In the genomic region with DNA sequence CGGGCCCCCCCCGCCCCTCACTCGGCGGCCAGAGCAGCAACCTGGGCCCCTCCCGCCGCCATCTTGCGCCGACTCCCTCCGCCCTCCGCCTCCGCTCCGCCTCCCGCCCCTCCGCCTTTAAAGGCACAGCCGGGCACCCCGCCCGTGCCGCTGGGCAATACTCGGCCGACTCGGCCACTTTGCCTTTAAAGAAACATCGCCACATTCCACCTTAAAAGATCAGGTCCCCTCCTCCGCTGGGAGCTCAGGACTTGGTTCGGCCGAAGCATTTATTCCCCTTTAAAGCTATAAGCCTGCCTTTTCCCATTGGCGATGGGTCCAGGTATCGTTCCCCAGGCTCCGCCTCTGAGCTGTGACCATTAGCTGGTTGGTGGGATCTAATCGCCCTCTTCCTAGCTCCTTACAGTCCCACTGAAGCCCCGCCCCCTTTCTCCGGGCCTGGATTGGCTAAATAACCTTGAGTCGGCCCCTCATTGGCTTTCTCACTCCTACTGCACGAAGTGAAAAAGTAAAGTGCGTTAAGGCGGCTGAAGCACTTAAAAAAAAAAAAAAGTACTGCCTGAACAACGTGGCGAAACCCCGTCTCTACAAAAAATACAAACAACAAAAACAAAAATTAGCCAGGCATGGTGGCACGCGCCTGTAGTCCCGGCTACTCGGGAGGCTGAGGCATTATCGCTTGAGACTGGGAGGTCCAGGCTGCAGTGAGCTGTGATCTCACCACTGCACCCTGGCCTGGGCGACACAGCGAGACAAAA, we compare ENCODE assay signal across 8 cellular contexts.
DNase-seq lines count a peak whose midpoint lies in the region; ATAC-seq and TF ChIP-seq lines count a peak whose summit lies in the region.

A gene with protein sequence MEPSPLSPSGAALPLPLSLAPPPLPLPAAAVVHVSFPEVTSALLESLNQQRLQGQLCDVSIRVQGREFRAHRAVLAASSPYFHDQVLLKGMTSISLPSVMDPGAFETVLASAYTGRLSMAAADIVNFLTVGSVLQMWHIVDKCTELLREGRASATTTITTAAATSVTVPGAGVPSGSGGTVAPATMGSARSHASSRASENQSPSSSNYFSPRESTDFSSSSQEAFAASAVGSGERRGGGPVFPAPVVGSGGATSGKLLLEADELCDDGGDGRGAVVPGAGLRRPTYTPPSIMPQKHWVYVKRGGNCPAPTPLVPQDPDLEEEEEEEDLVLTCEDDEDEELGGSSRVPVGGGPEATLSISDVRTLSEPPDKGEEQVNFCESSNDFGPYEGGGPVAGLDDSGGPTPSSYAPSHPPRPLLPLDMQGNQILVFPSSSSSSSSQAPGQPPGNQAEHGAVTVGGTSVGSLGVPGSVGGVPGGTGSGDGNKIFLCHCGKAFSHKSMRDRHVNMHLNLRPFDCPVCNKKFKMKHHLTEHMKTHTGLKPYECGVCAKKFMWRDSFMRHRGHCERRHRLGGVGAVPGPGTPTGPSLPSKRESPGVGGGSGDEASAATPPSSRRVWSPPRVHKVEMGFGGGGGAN (minus strand): TSS at position 77 of the 758 bp plus-strand sequence. CDS start 828 bp downstream, outside the sequence.

- no peaks in the 10 kb centered on the region for H3K9me2 ChIP-seq in Loucy (replicated peaks; ENCODE audit: low read depth, low read length)

- H3K9ac ChIP-seq in DND-41 (ENCODE audit: low read depth, low read length) = peak within 1 kb of the TSS; percentile 59
- H3K9ac ChIP-seq in Loucy (ENCODE audit: low read depth, low read length, poor library complexity, severe bottlenecking) = peak within 1 kb of the TSS; percentile 68

- peaks cover 73% of the 10 kb centered on the region for H3K4me1 Mint-ChIP-seq in nephron
- peaks cover 74% of the 10 kb centered on the region for H3K4me1 Mint-ChIP-seq in stimulated activated naive CD8-positive, alpha-beta T cell treated with anti-CD3 and anti-CD28 coated beads, Interleukin-15, Interleukin-2, amounts not matched to agents 100 ng/mL and 50 ng/mL, for 24 hours (ENCODE audit: low read depth)

- H3K27me3 Mint-ChIP-seq in nephron (ENCODE audit: low read depth) = peaks cover 4% of the 10 kb centered on the region
- no peaks in the 10 kb centered on the region for H3K27me3 Mint-ChIP-seq in stimulated activated naive CD8-positive, alpha-beta T cell treated with anti-CD3 and anti-CD28 coated beads, Interleukin-15, Interleukin-2, amounts not matched to agents 100 ng/mL and 50 ng/mL, for 24 hours

- H3K27me3 ChIP-seq in DND-41 (ENCODE audit: insufficient read depth, low read length, poor library complexity) (no peaks in the 10 kb centered on the region), Loucy (ENCODE audit: insufficient read depth, low read length, poor library complexity, severe bottlenecking) (no peaks in the 10 kb centered on the region)

- peaks cover 6% of the 10 kb centered on the region; the same call in 1 of the 2 replicates for H3F3A ChIP-seq in Loucy (ENCODE audit: low read depth)

- peaks cover 69% of the 10 kb centered on the region for H3K4me1 ChIP-seq in DND-41 (ENCODE audit: insufficient read depth, low read length)
- H3K4me1 ChIP-seq in Loucy (ENCODE audit: insufficient read depth, low read length, poor library complexity, severe bottlenecking) = peaks cover 52% of the 10 kb centered on the region

- TF ChIP-seq CTCF in DND-41 (IDR thresholded peaks at IDR 0.05; ENCODE audit: borderline replicate concordance, extremely low read depth, low read length, poor library complexity, severe bottlenecking) = no peak
- TF ChIP-seq CTCF in Loucy (conservative IDR thresholded peaks at IDR 0.05; ENCODE audit: low read length) = no peak
- TF ChIP-seq CTCF in fibroblast of pulmonary artery (IDR thresholded peaks at IDR 0.05; ENCODE audit: low read length, missing control alignments) = no peak
- no peak for TF ChIP-seq CTCF in nephron (IDR thresholded peaks at IDR 0.05; ENCODE audit: unreplicated experiment in 3 of 3)

- ATAC-seq in DND-41 (ENCODE audit: insufficient read depth, low read depth) = peak; percentile 79

- peaks cover 24% of the 10 kb centered on the region for H3K36me3 Mint-ChIP-seq in nephron (ENCODE audit: low read depth)
- peaks cover 52% of the 10 kb centered on the region for H3K36me3 Mint-ChIP-seq in stimulated activated naive CD8-positive, alpha-beta T cell treated with anti-CD3 and anti-CD28 coated beads, Interleukin-15, Interleukin-2, amounts not matched to agents 100 ng/mL and 50 ng/mL, for 24 hours (ENCODE audit: low read depth)

- DNase-seq in DND-41 = peak; percentile 97
- peak; percentile 94 for DNase-seq in GOT3 (lab: John Stamatoyannopoulos, UW)
- peak; percentile 93 for DNase-seq in activated effector memory CD4-positive, alpha-beta T cell treated with Interleukin-2 at 50 U/mL for 16 hours
- DNase-seq in fibroblast of pulmonary artery (ENCODE audit: low read depth) = peak; percentile 99

- H3K4me2 ChIP-seq in DND-41 (ENCODE audit: insufficient read depth, low read length) (peak within 1 kb of the TSS; percentile 97), Loucy (ENCODE audit: low read depth, low read length, poor library complexity, severe bottlenecking) (peak within 1 kb of the TSS; percentile 95)

- H2AFZ ChIP-seq in DND-41 (ENCODE audit: low read depth, low read length) (peak within 1 kb of the TSS; percentile 77), Loucy (ENCODE audit: low read length) (peak within 1 kb of the TSS; percentile 91)

- H3K79me2 ChIP-seq in DND-41 (ENCODE audit: insufficient read depth, low read length) (peaks cover 66% of the 10 kb centered on the region), Loucy (ENCODE audit: insufficient read depth, low read length) (peaks cover 73% of the 10 kb centered on the region)

- peak within 1 kb of the TSS; percentile 91 to 98 (median 98) for H3K27ac Mint-ChIP-seq in nephron
- H3K27ac Mint-ChIP-seq in stimulated activated naive CD8-positive, alpha-beta T cell treated with anti-CD3 and anti-CD28 coated beads, Interleukin-15, Interleukin-2, amounts not matched to agents 100 ng/mL and 50 ng/mL, for 24 hours = peak within 1 kb of the TSS; percentile 95

- peak within 1 kb of the TSS; percentile 96 to 97 (median 97) for H3K4me3 Mint-ChIP-seq in nephron
- H3K4me3 Mint-ChIP-seq in stimulated activated naive CD8-positive, alpha-beta T cell treated with anti-CD3 and anti-CD28 coated beads, Interleukin-15, Interleukin-2, amounts not matched to agents 100 ng/mL and 50 ng/mL, for 24 hours = peak within 1 kb of the TSS; percentile 89

- H3K4me3 ChIP-seq in DND-41 (ENCODE audit: low read depth in 1 of 2, low read length in 2 of 2) (peak within 1 kb of the TSS; percentile 34 to 63; a peak in 3 of 4 replicates), Loucy (ENCODE audit: low read length, poor library complexity, severe bottlenecking) (peak within 1 kb of the TSS; percentile 82), fibroblast of pulmonary artery (replicated peaks; ENCODE audit: low read depth, low read length) (peak within 1 kb of the TSS; percentile 56)

- H4K20me1 ChIP-seq in DND-41 (ENCODE audit: insufficient read depth, low read length) (peaks cover 16% of the 10 kb centered on the region), Loucy (ENCODE audit: insufficient read depth, low read length, poor library complexity, severe bottlenecking) (peaks cover 36% of the 10 kb centered on the region)

- no peaks in the 10 kb centered on the region for H3K9me3 ChIP-seq in DND-41 (ENCODE audit: insufficient read depth, low read length, severe bottlenecking)
- H3K9me3 ChIP-seq in Loucy (ENCODE audit: insufficient read depth, low read depth, low read length) = no peaks in the 10 kb centered on the region

- TF ChIP-seq POLR2A in Raji (IDR thresholded peaks at IDR 0.05; ENCODE audit: insufficient read depth, low read depth, low read length) = peak; percentile 53

- peak within 1 kb of the TSS; percentile 83 for H3K27ac ChIP-seq in DND-41 (ENCODE audit: low read length)

- H3K36me3 ChIP-seq in DND-41 (ENCODE audit: insufficient read depth, low read length) (peaks cover 34% of the 10 kb centered on the region), Loucy (ENCODE audit: insufficient read depth, low read length) (peaks cover 23% of the 10 kb centered on the region; the same call in 1 of the 2 replicates)

- no peaks in the 10 kb centered on the region for H3K9me3 Mint-ChIP-seq in nephron
- no peaks in the 10 kb centered on the region for H3K9me3 Mint-ChIP-seq in stimulated activated naive CD8-positive, alpha-beta T cell treated with anti-CD3 and anti-CD28 coated beads, Interleukin-15, Interleukin-2, amounts not matched to agents 100 ng/mL and 50 ng/mL, for 24 hours

Comparison
In these comparisons a context has a peak if more than half of its experiments do, and no peak if none do; other contexts are left out.
1. Peak in every context shown above with its lines: DNase-seq, ATAC-seq, H3K4me3 ChIP-seq and H3K27ac ChIP-seq.